ENCODE assay signal across 19 cellular contexts in the genomic region with DNA sequence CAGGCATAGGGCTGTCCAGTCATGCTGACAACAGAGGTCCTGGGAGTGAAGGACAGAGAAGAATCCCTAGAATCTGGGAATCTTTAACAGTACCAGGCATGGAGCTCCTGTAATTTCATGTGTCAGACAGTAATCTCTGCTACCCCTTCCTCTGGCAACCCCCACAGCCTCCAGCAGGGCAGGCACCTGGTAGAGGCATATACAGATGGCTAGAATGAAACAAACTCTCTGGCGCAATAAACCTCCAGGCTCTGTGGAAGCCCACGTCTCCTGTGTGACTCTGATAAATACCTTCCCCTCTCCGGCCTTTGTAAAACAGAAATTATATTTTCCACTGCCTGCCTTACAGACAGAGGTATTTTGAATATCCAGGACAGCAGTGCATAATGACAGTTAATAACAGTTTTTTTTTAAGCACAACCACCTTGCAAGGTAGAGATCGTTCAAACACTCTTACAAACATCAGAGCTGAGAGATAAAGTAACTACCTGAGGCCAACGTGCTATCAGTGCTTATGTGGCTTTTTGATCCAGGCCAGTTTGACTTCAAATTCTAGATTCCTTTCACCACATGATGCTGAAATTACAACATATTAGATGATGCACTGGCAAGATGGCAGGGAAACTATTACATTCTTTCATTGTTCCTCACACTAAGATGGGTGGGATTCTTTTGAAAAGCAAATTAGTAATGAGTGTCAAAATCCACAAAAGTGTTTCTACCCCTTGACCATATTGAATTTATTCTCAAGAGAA. TPM values are rescaled to one million over a fixed set of nuclear protein-coding genes. Genes with fewer than 3 reads are reported as not detected.
DNase-seq lines count a peak whose midpoint lies in the region; ATAC-seq and TF ChIP-seq lines count a peak whose summit lies in the region.
"Had no signal": no experiment of that assay in that cellular context is flagged by ENCODE, and none has a peak within 500 bp of the region (broad histone marks: within the 10 kb centered on the region; RNA-seq: fewer than 3 reads in every experiment).

No MANE protein-coding gene starts in this region.

- H3K4me1 Mint-ChIP-seq in CD8-positive, alpha-beta T cell (ENCODE audit: low read depth): peaks cover 48% of the 10 kb centered on the region
- H3K4me1 Mint-ChIP-seq in GM23338: peaks cover 4% of the 10 kb centered on the region; the same call in 2 of the 3 replicates
- peaks cover 38% of the 10 kb centered on the region for H3K4me1 Mint-ChIP-seq in activated naive CD8-positive, alpha-beta T cell treated with anti-CD3 and anti-CD28 coated beads, Interleukin-2, amount 50 U/mL, for 24 hours
- H3K4me1 Mint-ChIP-seq: neural crest cell had no signal

- peaks cover 29% of the 10 kb centered on the region for H3K9me2 ChIP-seq in GM23338 (ENCODE audit: insufficient read depth)

- peaks cover 5% of the 10 kb centered on the region for H3K9me3 Mint-ChIP-seq in CD8-positive, alpha-beta T cell
- H3K9me3 Mint-ChIP-seq in GM23338: 0 out of 3 replicates have a peak, but pooled peaks cover 2% of the 10 kb centered on the region
- peaks cover 5% of the 10 kb centered on the region for H3K9me3 Mint-ChIP-seq in activated naive CD8-positive, alpha-beta T cell treated with anti-CD3 and anti-CD28 coated beads, Interleukin-2, amount 50 U/mL, for 24 hours
- H3K9me3 Mint-ChIP-seq: dendritic cell treated with granulocyte-macrophage colony-stimulating factor and Interleukin-4, amounts not matched to agents 40 ng/mL and 50 ng/mL, for 4 days had no signal

- intact Hi-C loops in CD8-positive, alpha-beta T cell (cut with DNase I, micrococcal nuclease): no loop called here

- POLR2A ChIA-PET in CD8-positive, alpha-beta T cell (lab: Charles Lee): interaction anchor here (1.6 kb wide), 1 partner anchor 9 kb away, joined by 6 read pairs; no protein-coding TSS in a partner anchor

- no peaks in the 10 kb centered on the region for H3K36me3 ChIP-seq in CD8-positive, alpha-beta T cell (ENCODE audit: insufficient read depth, low read length)
- H3K36me3 ChIP-seq in GM23338 (ENCODE audit: insufficient read depth): no peaks in the 10 kb centered on the region
- H3K36me3 ChIP-seq: lower lobe of right lung had no signal

- H3K27me3 Mint-ChIP-seq in CD8-positive, alpha-beta T cell (ENCODE audit: low read depth): no peaks in the 10 kb centered on the region
- peaks cover 6% of the 10 kb centered on the region for H3K27me3 Mint-ChIP-seq in GM23338 (ENCODE audit: insufficient read depth, low read depth, poor library complexity)
- no peaks in the 10 kb centered on the region for H3K27me3 Mint-ChIP-seq in activated naive CD8-positive, alpha-beta T cell treated with anti-CD3 and anti-CD28 coated beads, Interleukin-2, amount 50 U/mL, for 24 hours

- H2AFZ ChIP-seq in GM23338: peak overlapping the region; percentile 83; the same call in 1 of the 2 replicates

- no peak overlapping the region for H3K27ac ChIP-seq in CD8-positive, alpha-beta T cell (ENCODE audit: low read depth, low read length)
- no peak overlapping the region for H3K27ac ChIP-seq in GM23338 (ENCODE audit: low read depth)
- H3K27ac ChIP-seq: lower lobe of right lung, SK-N-MC, VCaP had no signal

- H3K4me1 ChIP-seq in CD8-positive, alpha-beta T cell (ENCODE audit: insufficient read depth, low read length): peaks cover 31% of the 10 kb centered on the region
- no peaks in the 10 kb centered on the region; the same call in 1 of the 2 replicates for H3K4me1 ChIP-seq in GM23338 (ENCODE audit: insufficient read depth)
- H3K4me1 ChIP-seq: lower lobe of right lung had no signal

- no peak for TF ChIP-seq CTCF in CD8-positive, alpha-beta T cell (IDR thresholded peaks at IDR 0.05)
- no peak for TF ChIP-seq CTCF in GM23338 (conservative IDR thresholded peaks at IDR 0.05; ENCODE audit: low read depth in 2 of 2)
- TF ChIP-seq CTCF in fibroblast of the aortic adventitia (IDR thresholded peaks at IDR 0.05; ENCODE audit: insufficient read depth, low read length): no peak

- H3K4me3 Mint-ChIP-seq in CD8-positive, alpha-beta T cell: no peak overlapping the region
- H3K4me3 Mint-ChIP-seq in GM23338: no peak overlapping the region
- H3K4me3 Mint-ChIP-seq in activated naive CD8-positive, alpha-beta T cell treated with anti-CD3 and anti-CD28 coated beads, Interleukin-2, amount 50 U/mL, for 24 hours: no peak overlapping the region
- H3K4me3 Mint-ChIP-seq: dendritic cell treated with granulocyte-macrophage colony-stimulating factor and Interleukin-4, amounts not matched to agents 40 ng/mL and 50 ng/mL, for 4 days; neural crest cell had no signal

- no peaks in the 10 kb centered on the region for H4K20me1 ChIP-seq in GM23338 (replicated peaks; ENCODE audit: insufficient read depth)

- no peaks in the 10 kb centered on the region for H3K79me2 ChIP-seq in GM23338 (replicated peaks; ENCODE audit: insufficient read depth)

- H3K27me3 ChIP-seq in CD8-positive, alpha-beta T cell (ENCODE audit: insufficient read depth, low read length): no peaks in the 10 kb centered on the region
- H3K27me3 ChIP-seq in GM23338 (ENCODE audit: insufficient read depth): no peaks in the 10 kb centered on the region

- H3K27ac Mint-ChIP-seq in CD8-positive, alpha-beta T cell: peak overlapping the region; percentile 81
- H3K27ac Mint-ChIP-seq in GM23338: no peak overlapping the region
- H3K27ac Mint-ChIP-seq in activated naive CD8-positive, alpha-beta T cell treated with anti-CD3 and anti-CD28 coated beads, Interleukin-2, amount 50 U/mL, for 24 hours: peak overlapping the region; percentile 16
- H3K27ac Mint-ChIP-seq: dendritic cell treated with granulocyte-macrophage colony-stimulating factor and Interleukin-4, amounts not matched to agents 40 ng/mL and 50 ng/mL, for 4 days had no signal

- no peaks in the 10 kb centered on the region for H3K9me3 ChIP-seq in CD8-positive, alpha-beta T cell (ENCODE audit: low read length)
- H3K9me3 ChIP-seq: lower lobe of right lung had no signal

- no peak overlapping the region for H3K4me2 ChIP-seq in GM23338

- H3F3A ChIP-seq in GM23338 (replicated peaks; ENCODE audit: low read depth): no peaks in the 10 kb centered on the region

- CTCF ChIA-PET in CD8-positive, alpha-beta T cell (lab: Charles Lee): no interaction called here

- H3K36me3 Mint-ChIP-seq in CD8-positive, alpha-beta T cell: no peaks in the 10 kb centered on the region
- H3K36me3 Mint-ChIP-seq in GM23338 (ENCODE audit: low read depth): no peaks in the 10 kb centered on the region
- no peaks in the 10 kb centered on the region for H3K36me3 Mint-ChIP-seq in activated naive CD8-positive, alpha-beta T cell treated with anti-CD3 and anti-CD28 coated beads, Interleukin-2, amount 50 U/mL, for 24 hours (ENCODE audit: low read depth)

- peak; percentile 56 for ATAC-seq in CD8-positive, alpha-beta T cell
- ATAC-seq in GM23338: no peak
- ATAC-seq in activated naive CD8-positive, alpha-beta T cell treated with anti-CD3 and anti-CD28 coated beads, Interleukin-2, amount 50 U/mL, for 24 hours: peak; percentile 36
- no peak for ATAC-seq in HG03460 (IDR thresholded peaks at IDR 0.05; ENCODE audit: unreplicated experiment)
- ATAC-seq in HG03097 (IDR thresholded peaks at IDR 0.05; ENCODE audit: low FRiP score, unreplicated experiment): no peak
- ATAC-seq: lower lobe of right lung had no signal

- DNase-seq in CD8-positive, alpha-beta T cell: no peak
- DNase-seq in GM23338 (ENCODE audit: low spot score) (no peak), fibroblast of the aortic adventitia (ENCODE audit: low read depth) (peak; percentile 71), globus pallidus (ENCODE audit: low spot score) (no peak)
- no peak for DNase-seq in activated naive CD8-positive, alpha-beta T cell treated with anti-CD3 and anti-CD28 coated beads, Interleukin-2, amount 50 U/mL, for 24 hours
- DNase-seq: activated CD8-positive, alpha-beta memory T cell treated with anti-CD3 and anti-CD28 coated beads, Interleukin-2, amount 50 U/mL, for 4 hours; COR-L47; foreskin melanocyte; H7; lower lobe of right lung; NCI-H2107; stimulated activated naive CD4-positive, alpha-beta T cell treated with Interleukin-2 at 50 U/mL for 16 hours had no signal

- no peak overlapping the region for H3K4me3 ChIP-seq in CD8-positive, alpha-beta T cell (ENCODE audit: low read depth, low read length)
- no peak overlapping the region for H3K4me3 ChIP-seq in GM23338
- no peak overlapping the region for H3K4me3 ChIP-seq in fibroblast of the aortic adventitia (ENCODE audit: low read depth, low read length)
- H3K4me3 ChIP-seq: lower lobe of right lung, SK-N-MC had no signal

TF ChIP-seq in GM23338, 12 proteins besides CTCF, POLR2A, EP300 and RAD21 (continues in another document):
- no peak for TF ChIP-seq NANOG (IDR thresholded peaks at IDR 0.05; ENCODE audit: borderline replicate concordance)
- TF ChIP-seq, protein P1, sequence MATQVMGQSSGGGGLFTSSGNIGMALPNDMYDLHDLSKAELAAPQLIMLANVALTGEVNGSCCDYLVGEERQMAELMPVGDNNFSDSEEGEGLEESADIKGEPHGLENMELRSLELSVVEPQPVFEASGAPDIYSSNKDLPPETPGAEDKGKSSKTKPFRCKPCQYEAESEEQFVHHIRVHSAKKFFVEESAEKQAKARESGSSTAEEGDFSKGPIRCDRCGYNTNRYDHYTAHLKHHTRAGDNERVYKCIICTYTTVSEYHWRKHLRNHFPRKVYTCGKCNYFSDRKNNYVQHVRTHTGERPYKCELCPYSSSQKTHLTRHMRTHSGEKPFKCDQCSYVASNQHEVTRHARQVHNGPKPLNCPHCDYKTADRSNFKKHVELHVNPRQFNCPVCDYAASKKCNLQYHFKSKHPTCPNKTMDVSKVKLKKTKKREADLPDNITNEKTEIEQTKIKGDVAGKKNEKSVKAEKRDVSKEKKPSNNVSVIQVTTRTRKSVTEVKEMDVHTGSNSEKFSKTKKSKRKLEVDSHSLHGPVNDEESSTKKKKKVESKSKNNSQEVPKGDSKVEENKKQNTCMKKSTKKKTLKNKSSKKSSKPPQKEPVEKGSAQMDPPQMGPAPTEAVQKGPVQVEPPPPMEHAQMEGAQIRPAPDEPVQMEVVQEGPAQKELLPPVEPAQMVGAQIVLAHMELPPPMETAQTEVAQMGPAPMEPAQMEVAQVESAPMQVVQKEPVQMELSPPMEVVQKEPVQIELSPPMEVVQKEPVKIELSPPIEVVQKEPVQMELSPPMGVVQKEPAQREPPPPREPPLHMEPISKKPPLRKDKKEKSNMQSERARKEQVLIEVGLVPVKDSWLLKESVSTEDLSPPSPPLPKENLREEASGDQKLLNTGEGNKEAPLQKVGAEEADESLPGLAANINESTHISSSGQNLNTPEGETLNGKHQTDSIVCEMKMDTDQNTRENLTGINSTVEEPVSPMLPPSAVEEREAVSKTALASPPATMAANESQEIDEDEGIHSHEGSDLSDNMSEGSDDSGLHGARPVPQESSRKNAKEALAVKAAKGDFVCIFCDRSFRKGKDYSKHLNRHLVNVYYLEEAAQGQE (IDR thresholded peaks at IDR 0.05; ENCODE audit: unreplicated experiment): no peak

RNA-seq across cellular contexts. Expression of a gene that starts 47.7 kb away (rescaled TPM):
- not detected for total RNA-seq in CD8-positive, alpha-beta T cell
- total RNA-seq in GM23338 (2014; rRNA removed; shearing (Covaris generic)): not detected in 2 replicates
- not detected in 2 replicates for polyA plus RNA-seq in GM23338 (2016; fragmentation: Nextera tagmentation; extraction: Ambion mirVana)
- not detected in 2 replicates for total RNA-seq in fibroblast of the aortic adventitia (ENCODE audit: low replicate concordance)
- total RNA-seq: H7, lower lobe of right lung, M059J, neural crest cell had no signal

Comparison
In these comparisons a context has a peak if more than half of its experiments do, and no peak if none do; other contexts are left out.
1. ATAC-seq: peak in CD8-positive, alpha-beta T cell (single experiment) and activated naive CD8-positive, alpha-beta T cell treated with anti-CD3 and anti-CD28 coated beads, Interleukin-2, amount 50 U/mL, for 24 hours (single experiment); none in GM23338 (single experiment), HG03460 (single experiment) and HG03097 (single experiment).